In the genomic region with DNA sequence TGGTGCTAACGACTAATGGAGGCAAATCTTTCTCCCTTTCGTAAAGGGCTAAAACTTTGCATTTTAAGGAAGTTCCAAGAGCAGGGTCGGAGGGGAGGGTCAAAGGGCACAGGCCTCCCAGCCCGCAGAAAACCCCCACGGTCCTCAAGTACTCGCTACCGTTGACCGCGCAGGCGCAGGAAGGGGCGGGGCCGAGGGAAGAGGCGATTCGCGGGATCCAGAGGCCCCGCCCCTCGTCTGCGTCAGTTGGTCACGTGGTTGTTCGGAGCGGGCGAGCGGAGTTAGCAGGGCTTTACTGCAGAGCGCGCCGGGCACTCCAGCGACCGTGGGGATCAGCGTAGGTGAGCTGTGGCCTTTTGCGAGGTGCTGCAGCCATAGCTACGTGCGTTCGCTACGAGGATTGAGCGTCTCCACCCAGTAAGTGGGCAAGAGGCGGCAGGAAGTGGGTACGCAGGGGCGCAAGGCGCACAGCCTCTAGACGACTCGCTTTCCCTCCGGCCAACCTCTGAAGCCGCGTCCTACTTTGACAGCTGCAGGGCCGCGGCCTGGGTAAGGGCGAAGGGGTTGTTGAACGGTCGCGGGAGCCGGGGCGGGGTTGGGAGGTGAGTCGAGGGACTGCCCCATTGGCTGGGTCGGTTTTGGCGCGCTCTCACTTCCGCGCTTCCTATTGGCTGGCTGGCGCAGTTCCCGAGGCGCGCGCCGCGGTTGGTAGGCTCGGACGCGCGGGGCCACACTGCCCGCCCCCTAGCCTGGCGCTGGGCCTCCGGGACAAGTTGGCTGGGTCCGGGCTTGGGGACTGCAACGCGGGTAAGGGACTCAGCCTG, we compare ENCODE assay signal across 1 cellular context.
TF ChIP-seq lines count a peak whose summit lies in the region.

A gene (plus strand): TSS at position 242 of the 824 bp plus-strand sequence. CDS start 2,310 bp downstream, outside the sequence.

TF ChIP-seq in HepG2, 621 proteins besides CTCF, POLR2A, EP300 and RAD21 (continued from another document and continues in another):
- TF ChIP-seq, protein P1, sequence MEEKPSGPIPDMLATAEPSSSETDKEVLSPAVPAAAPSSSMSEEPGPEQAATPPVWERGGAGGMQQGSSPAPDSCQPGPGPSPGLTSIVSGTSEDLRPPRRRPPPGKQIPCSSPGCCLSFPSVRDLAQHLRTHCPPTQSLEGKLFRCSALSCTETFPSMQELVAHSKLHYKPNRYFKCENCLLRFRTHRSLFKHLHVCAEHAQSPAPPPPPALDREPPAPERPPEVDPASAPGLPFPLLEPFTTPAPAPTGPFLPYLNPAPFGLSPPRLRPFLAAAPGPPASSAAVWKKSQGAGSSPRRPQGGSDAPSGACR (CRISPR knock-in tag; IDR thresholded peaks at IDR 0.05): peak; percentile 98
- TF ChIP-seq RFX5 (IDR thresholded peaks at IDR 0.05; ENCODE audit: low read depth, low read length) (peak; percentile 50; the same call in 1 of the 2 replicates), MTF2 (CRISPR knock-in tag; IDR thresholded peaks at IDR 0.05; ENCODE audit: borderline replicate concordance) (0 out of 2 replicates have a peak, but pooled peaks have one; percentile 94), REPIN1 (CRISPR knock-in tag; IDR thresholded peaks at IDR 0.05; ENCODE audit: borderline replicate concordance, low read depth) (peak; percentile 98), ZSCAN12 (CRISPR knock-in tag; IDR thresholded peaks at IDR 0.05) (no peak), TMF1 (CRISPR knock-in tag; IDR thresholded peaks at IDR 0.05; ENCODE audit: low read depth) (peak; percentile 98), ZNF652 (CRISPR knock-in tag; IDR thresholded peaks at IDR 0.05; ENCODE audit: borderline replicate concordance, low read depth) (0 out of 2 replicates have a peak, but pooled peaks have one; percentile 8), CREB1 (IDR thresholded peaks at IDR 0.05) (peak; percentile 43), CREB1 (CRISPR knock-in tag; IDR thresholded peaks at IDR 0.05) (peak; percentile 70), CENPX (CRISPR knock-in tag; IDR thresholded peaks at IDR 0.05) (no peak), ZNF136 (CRISPR knock-in tag; IDR thresholded peaks at IDR 0.05; ENCODE audit: low read depth) (no peak), HHEX (CRISPR knock-in tag; IDR thresholded peaks at IDR 0.05) (no peak), MBD4 (IDR thresholded peaks at IDR 0.05; ENCODE audit: borderline replicate concordance, low read length) (no peak), TCF12 (IDR thresholded peaks at IDR 0.05) (no peak), TCF12 (CRISPR knock-in tag; IDR thresholded peaks at IDR 0.05) (no peak; the same call in 1 of the 2 replicates), SNAPC2 (CRISPR knock-in tag; IDR thresholded peaks at IDR 0.05) (peak; percentile 88), NCOR1 (IDR thresholded peaks at IDR 0.05; ENCODE audit: borderline replicate concordance, low read length) (peak; percentile 47; the same call in 1 of the 2 replicates), KLF12 (CRISPR knock-in tag; IDR thresholded peaks at IDR 0.05; ENCODE audit: borderline replicate concordance) (peak; percentile 91), SP5 (CRISPR knock-in tag; IDR thresholded peaks at IDR 0.05; ENCODE audit: borderline replicate concordance, low read depth) (peak; percentile 53; the same call in 1 of the 2 replicates), FOXK2 (IDR thresholded peaks at IDR 0.05) (no peak), ZNF558 (CRISPR knock-in tag; IDR thresholded peaks at IDR 0.05; ENCODE audit: borderline replicate concordance) (peak; percentile 74; the same call in 1 of the 2 replicates), LCORL (IDR thresholded peaks at IDR 0.05) (peak; percentile 13; the same call in 1 of the 2 replicates), LCORL (CRISPR knock-in tag; IDR thresholded peaks at IDR 0.05) (peak; percentile 89), NR3C1 (CRISPR knock-in tag; IDR thresholded peaks at IDR 0.05) (no peak), ZNF34 (CRISPR knock-in tag; IDR thresholded peaks at IDR 0.05; ENCODE audit: borderline replicate concordance) (peak; percentile 90), SP2 (CRISPR knock-in tag; IDR thresholded peaks at IDR 0.05) (peak; percentile 92), NR2F6 (IDR thresholded peaks at IDR 0.05) (peak; percentile 96), NR2F6 (CRISPR knock-in tag; IDR thresholded peaks at IDR 0.05) (peak; percentile 97), NAIF1 (CRISPR knock-in tag; IDR thresholded peaks at IDR 0.05; ENCODE audit: borderline replicate concordance) (peak; percentile 68; the same call in 1 of the 2 replicates), TP53 (CRISPR knock-in tag; conservative IDR thresholded peaks at IDR 0.05) (peak; percentile 72; the same call in 1 of the 2 replicates), ZNF468 (CRISPR knock-in tag; IDR thresholded peaks at IDR 0.05) (peak; percentile 97), ARNT2 (CRISPR knock-in tag; IDR thresholded peaks at IDR 0.05; ENCODE audit: low read depth) (peak; percentile 86; the same call in 1 of the 2 replicates), ZNF234 (CRISPR knock-in tag; conservative IDR thresholded peaks at IDR 0.05) (no peak), ZNF446 (CRISPR knock-in tag; IDR thresholded peaks at IDR 0.05) (0 out of 2 replicates have a peak, but pooled peaks have one; percentile 53), NFE2L2 (IDR thresholded peaks at IDR 0.05; ENCODE audit: low read length) (no peak), SOX13 (IDR thresholded peaks at IDR 0.05) (no peak), SOX13 (CRISPR knock-in tag; conservative IDR thresholded peaks at IDR 0.05 in 1 of 2, IDR thresholded peaks at IDR 0.05 in 1 of 2) (peak in 1 of 2 experiments; percentile 20; a peak in 1 of 4 replicates), ZFYVE20 (CRISPR knock-in tag; IDR thresholded peaks at IDR 0.05; ENCODE audit: borderline replicate concordance, low read depth) (peak; percentile 65; the same call in 1 of the 2 replicates), TARDBP (CRISPR knock-in tag; IDR thresholded peaks at IDR 0.05) (peak; percentile 96), SRF (IDR thresholded peaks at IDR 0.05; ENCODE audit: low read depth, low read length) (no peak; the same call in 1 of the 2 replicates), ZNF780A (CRISPR knock-in tag; IDR thresholded peaks at IDR 0.05) (peak; percentile 71), ZBTB1 (CRISPR knock-in tag; IDR thresholded peaks at IDR 0.05; ENCODE audit: borderline replicate concordance) (no peak), ZNF577 (CRISPR knock-in tag; IDR thresholded peaks at IDR 0.05; ENCODE audit: borderline replicate concordance, low read depth) (no peak), SIN3B (IDR thresholded peaks at IDR 0.05; ENCODE audit: low read length) (peak; percentile 80), HDAC2 (CRISPR knock-in tag; IDR thresholded peaks at IDR 0.05) (peak; percentile 63; the same call in 1 of the 2 replicates), NCOA1 (CRISPR knock-in tag; IDR thresholded peaks at IDR 0.05) (peak; percentile 97)
- TF ChIP-seq, protein P2, sequence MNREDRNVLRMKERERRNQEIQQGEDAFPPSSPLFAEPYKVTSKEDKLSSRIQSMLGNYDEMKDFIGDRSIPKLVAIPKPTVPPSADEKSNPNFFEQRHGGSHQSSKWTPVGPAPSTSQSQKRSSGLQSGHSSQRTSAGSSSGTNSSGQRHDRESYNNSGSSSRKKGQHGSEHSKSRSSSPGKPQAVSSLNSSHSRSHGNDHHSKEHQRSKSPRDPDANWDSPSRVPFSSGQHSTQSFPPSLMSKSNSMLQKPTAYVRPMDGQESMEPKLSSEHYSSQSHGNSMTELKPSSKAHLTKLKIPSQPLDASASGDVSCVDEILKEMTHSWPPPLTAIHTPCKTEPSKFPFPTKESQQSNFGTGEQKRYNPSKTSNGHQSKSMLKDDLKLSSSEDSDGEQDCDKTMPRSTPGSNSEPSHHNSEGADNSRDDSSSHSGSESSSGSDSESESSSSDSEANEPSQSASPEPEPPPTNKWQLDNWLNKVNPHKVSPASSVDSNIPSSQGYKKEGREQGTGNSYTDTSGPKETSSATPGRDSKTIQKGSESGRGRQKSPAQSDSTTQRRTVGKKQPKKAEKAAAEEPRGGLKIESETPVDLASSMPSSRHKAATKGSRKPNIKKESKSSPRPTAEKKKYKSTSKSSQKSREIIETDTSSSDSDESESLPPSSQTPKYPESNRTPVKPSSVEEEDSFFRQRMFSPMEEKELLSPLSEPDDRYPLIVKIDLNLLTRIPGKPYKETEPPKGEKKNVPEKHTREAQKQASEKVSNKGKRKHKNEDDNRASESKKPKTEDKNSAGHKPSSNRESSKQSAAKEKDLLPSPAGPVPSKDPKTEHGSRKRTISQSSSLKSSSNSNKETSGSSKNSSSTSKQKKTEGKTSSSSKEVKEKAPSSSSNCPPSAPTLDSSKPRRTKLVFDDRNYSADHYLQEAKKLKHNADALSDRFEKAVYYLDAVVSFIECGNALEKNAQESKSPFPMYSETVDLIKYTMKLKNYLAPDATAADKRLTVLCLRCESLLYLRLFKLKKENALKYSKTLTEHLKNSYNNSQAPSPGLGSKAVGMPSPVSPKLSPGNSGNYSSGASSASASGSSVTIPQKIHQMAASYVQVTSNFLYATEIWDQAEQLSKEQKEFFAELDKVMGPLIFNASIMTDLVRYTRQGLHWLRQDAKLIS (CRISPR knock-in tag; IDR thresholded peaks at IDR 0.05): peak; percentile 80
- TF ChIP-seq, protein P3, sequence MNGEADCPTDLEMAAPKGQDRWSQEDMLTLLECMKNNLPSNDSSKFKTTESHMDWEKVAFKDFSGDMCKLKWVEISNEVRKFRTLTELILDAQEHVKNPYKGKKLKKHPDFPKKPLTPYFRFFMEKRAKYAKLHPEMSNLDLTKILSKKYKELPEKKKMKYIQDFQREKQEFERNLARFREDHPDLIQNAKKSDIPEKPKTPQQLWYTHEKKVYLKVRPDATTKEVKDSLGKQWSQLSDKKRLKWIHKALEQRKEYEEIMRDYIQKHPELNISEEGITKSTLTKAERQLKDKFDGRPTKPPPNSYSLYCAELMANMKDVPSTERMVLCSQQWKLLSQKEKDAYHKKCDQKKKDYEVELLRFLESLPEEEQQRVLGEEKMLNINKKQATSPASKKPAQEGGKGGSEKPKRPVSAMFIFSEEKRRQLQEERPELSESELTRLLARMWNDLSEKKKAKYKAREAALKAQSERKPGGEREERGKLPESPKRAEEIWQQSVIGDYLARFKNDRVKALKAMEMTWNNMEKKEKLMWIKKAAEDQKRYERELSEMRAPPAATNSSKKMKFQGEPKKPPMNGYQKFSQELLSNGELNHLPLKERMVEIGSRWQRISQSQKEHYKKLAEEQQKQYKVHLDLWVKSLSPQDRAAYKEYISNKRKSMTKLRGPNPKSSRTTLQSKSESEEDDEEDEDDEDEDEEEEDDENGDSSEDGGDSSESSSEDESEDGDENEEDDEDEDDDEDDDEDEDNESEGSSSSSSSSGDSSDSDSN (CRISPR knock-in tag; IDR thresholded peaks at IDR 0.05): peak; percentile 94
- TF ChIP-seq, protein P4, sequence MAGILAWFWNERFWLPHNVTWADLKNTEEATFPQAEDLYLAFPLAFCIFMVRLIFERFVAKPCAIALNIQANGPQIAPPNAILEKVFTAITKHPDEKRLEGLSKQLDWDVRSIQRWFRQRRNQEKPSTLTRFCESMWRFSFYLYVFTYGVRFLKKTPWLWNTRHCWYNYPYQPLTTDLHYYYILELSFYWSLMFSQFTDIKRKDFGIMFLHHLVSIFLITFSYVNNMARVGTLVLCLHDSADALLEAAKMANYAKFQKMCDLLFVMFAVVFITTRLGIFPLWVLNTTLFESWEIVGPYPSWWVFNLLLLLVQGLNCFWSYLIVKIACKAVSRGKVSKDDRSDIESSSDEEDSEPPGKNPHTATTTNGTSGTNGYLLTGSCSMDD (CRISPR knock-in tag; IDR thresholded peaks at IDR 0.05): no peak
- TF ChIP-seq, protein P5, sequence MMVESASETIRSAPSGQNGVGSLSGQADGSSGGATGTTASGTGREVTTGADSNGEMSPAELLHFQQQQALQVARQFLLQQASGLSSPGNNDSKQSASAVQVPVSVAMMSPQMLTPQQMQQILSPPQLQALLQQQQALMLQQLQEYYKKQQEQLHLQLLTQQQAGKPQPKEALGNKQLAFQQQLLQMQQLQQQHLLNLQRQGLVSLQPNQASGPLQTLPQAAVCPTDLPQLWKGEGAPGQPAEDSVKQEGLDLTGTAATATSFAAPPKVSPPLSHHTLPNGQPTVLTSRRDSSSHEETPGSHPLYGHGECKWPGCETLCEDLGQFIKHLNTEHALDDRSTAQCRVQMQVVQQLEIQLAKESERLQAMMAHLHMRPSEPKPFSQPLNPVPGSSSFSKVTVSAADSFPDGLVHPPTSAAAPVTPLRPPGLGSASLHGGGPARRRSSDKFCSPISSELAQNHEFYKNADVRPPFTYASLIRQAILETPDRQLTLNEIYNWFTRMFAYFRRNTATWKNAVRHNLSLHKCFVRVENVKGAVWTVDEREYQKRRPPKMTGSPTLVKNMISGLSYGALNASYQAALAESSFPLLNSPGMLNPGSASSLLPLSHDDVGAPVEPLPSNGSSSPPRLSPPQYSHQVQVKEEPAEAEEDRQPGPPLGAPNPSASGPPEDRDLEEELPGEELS (CRISPR knock-in tag; IDR thresholded peaks at IDR 0.05): peak; percentile 44; the same call in 1 of the 2 replicates
- TF ChIP-seq, protein P6, sequence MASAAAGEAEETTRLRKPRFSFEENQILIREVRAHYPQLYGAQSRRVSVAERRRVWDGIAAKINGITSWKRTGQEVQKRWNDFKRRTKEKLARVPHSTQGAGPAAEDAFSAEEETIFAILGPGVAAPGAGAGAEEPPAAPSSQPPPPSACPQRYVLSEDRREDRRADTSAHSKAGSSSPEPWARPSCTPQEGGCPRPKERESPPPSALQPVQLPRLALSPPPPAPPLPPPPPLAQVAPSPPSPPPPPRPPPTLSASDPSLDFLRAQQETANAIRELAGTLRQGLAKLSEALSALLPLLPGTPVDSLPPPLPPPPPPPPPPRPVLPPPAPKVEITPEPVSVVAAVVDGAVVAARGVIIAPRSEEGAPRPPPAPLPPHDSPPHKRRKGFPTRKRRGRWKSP (CRISPR knock-in tag; IDR thresholded peaks at IDR 0.05): peak; percentile 89
- TF ChIP-seq, protein P7, sequence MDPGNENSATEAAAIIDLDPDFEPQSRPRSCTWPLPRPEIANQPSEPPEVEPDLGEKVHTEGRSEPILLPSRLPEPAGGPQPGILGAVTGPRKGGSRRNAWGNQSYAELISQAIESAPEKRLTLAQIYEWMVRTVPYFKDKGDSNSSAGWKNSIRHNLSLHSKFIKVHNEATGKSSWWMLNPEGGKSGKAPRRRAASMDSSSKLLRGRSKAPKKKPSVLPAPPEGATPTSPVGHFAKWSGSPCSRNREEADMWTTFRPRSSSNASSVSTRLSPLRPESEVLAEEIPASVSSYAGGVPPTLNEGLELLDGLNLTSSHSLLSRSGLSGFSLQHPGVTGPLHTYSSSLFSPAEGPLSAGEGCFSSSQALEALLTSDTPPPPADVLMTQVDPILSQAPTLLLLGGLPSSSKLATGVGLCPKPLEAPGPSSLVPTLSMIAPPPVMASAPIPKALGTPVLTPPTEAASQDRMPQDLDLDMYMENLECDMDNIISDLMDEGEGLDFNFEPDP (CRISPR knock-in tag; conservative IDR thresholded peaks at IDR 0.05): no peak; the same call in 1 of the 2 replicates
- TF ChIP-seq, protein P8, sequence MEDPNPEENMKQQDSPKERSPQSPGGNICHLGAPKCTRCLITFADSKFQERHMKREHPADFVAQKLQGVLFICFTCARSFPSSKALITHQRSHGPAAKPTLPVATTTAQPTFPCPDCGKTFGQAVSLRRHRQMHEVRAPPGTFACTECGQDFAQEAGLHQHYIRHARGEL (CRISPR knock-in tag; IDR thresholded peaks at IDR 0.05): no peak
- TF ChIP-seq, protein P9, sequence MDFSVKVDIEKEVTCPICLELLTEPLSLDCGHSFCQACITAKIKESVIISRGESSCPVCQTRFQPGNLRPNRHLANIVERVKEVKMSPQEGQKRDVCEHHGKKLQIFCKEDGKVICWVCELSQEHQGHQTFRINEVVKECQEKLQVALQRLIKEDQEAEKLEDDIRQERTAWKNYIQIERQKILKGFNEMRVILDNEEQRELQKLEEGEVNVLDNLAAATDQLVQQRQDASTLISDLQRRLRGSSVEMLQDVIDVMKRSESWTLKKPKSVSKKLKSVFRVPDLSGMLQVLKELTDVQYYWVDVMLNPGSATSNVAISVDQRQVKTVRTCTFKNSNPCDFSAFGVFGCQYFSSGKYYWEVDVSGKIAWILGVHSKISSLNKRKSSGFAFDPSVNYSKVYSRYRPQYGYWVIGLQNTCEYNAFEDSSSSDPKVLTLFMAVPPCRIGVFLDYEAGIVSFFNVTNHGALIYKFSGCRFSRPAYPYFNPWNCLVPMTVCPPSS (IDR thresholded peaks at IDR 0.05): no peak
